In the genomic region with DNA sequence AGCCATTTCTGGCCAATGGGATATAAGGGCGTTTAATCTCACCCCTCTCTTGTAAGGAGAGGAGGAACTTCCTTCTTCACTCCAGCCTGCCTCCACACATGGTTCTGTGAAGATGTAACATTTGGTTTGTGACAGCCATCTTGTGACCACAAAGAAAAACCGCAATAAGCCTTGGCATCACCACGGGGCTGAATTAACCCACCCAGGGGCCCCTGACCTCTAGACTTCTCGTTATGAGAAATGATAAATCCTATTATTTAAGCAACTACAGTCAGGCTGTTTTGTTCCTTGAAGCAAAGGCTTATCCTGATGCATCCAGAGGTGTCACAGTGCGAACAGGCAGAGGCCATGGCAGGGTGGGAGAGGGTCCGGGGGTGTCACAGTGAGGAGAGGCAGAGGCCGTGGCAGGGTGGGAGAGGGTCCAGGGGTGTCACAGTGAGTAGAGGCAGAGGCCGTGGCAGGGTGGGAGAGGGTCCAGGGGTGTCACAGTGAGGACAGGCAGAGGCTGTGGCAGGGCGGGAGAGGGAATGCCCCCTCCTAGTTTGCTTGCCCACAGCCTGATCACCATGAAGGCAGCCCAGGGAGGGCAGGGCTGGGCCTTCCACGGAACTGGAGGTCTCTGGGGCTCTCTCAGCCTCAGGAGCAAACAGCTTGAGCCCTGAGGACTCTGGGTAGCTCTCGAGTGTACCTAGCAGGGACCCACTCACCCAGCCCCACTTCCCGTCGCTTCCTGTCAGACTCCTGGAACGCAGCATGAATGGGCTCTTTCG, we compare ENCODE assay signal across 12 cellular contexts.
A peak's percentile ranks its signal among the peaks of the same experiment; 100 is the strongest.
DNase-seq lines count a peak whose midpoint lies in the region; ATAC-seq and TF ChIP-seq lines count a peak whose summit lies in the region.
"Had no signal": no experiment of that assay in that cellular context is flagged by ENCODE, and none has a peak within 500 bp of the region (broad histone marks: within the 10 kb centered on the region; RNA-seq: fewer than 3 reads in every experiment).

No MANE protein-coding gene starts in this region.

- DNase-seq in activated CD4-positive, alpha-beta T cell treated with anti-CD3 and anti-CD28 coated beads for 36 hours = peak; percentile 28
- DNase-seq in activated CD4-positive, alpha-beta T cell treated with anti-CD3 and anti-CD28 coated beads, Interleukin-2, amount 10 ng/mL, durations not matched to agents 7 days and 5 days = no peak
- peak; percentile 87 for DNase-seq in NB4 (ENCODE audit: low read depth)
- no peak for DNase-seq in sigmoid colon
- DNase-seq in heart left ventricle = no peak
- no peak for DNase-seq in NCI-H1092 (lab: John Stamatoyannopoulos, UW)
- DNase-seq: 8988T; activated CD8-positive, alpha-beta memory T cell treated with anti-CD3 and anti-CD28 coated beads, Interleukin-2, amount 50 U/mL, for 48 hours; transverse colon had no signal

- peak; percentile 64 for ATAC-seq in activated CD4-positive, alpha-beta T cell treated with anti-CD3 and anti-CD28 coated beads for 36 hours
- peak; percentile 32 for ATAC-seq in activated T-helper 17 cell treated with anti-CD3 and anti-CD28 coated beads, Interleukin-2, amount 50 U/mL, for 72 hours (replicated peaks)
- peak; percentile 28 for ATAC-seq in stimulated activated memory B cell treated with anti-CD40 and anti-IgM and Interleukin-4, amounts not matched to agents 10 μg/mL and 1 μg/mL and 100 μg/mL, for 72 hours
- ATAC-seq in heart left ventricle = no peak

- no peak for TF ChIP-seq CTCF in NB4 (IDR thresholded peaks at IDR 0.05; ENCODE audit: low read depth, low read length)
- no peak for TF ChIP-seq CTCF in sigmoid colon (IDR thresholded peaks at IDR 0.05)
- TF ChIP-seq CTCF in heart left ventricle (IDR thresholded peaks at IDR 0.05) = no peak

- H3K9me3 Mint-ChIP-seq in activated CD4-positive, alpha-beta T cell treated with anti-CD3 and anti-CD28 coated beads for 36 hours (ENCODE audit: low read depth) = no peaks in the 10 kb centered on the region
- no peaks in the 10 kb centered on the region for H3K9me3 Mint-ChIP-seq in activated CD4-positive, alpha-beta T cell treated with anti-CD3 and anti-CD28 coated beads, Interleukin-2, amount 10 ng/mL, durations not matched to agents 7 days and 5 days
- H3K9me3 Mint-ChIP-seq in activated T-helper 17 cell treated with anti-CD3 and anti-CD28 coated beads, Interleukin-2, amount 50 U/mL, for 72 hours = no peaks in the 10 kb centered on the region
- peaks cover 5% of the 10 kb centered on the region for H3K9me3 Mint-ChIP-seq in stimulated activated memory B cell treated with anti-CD40 and anti-IgM and Interleukin-4, amounts not matched to agents 10 μg/mL and 1 μg/mL and 100 μg/mL, for 72 hours

- no peak overlapping the region for H3K4me3 Mint-ChIP-seq in activated CD4-positive, alpha-beta T cell treated with anti-CD3 and anti-CD28 coated beads for 36 hours
- H3K4me3 Mint-ChIP-seq in activated CD4-positive, alpha-beta T cell treated with anti-CD3 and anti-CD28 coated beads, Interleukin-2, amount 10 ng/mL, durations not matched to agents 7 days and 5 days = no peak overlapping the region
- no peak overlapping the region for H3K4me3 Mint-ChIP-seq in activated T-helper 17 cell treated with anti-CD3 and anti-CD28 coated beads, Interleukin-2, amount 50 U/mL, for 72 hours
- H3K4me3 Mint-ChIP-seq in stimulated activated memory B cell treated with anti-CD40 and anti-IgM and Interleukin-4, amounts not matched to agents 10 μg/mL and 1 μg/mL and 100 μg/mL, for 72 hours = no peak overlapping the region

- no peaks in the 10 kb centered on the region for H3K36me3 ChIP-seq in sigmoid colon
- H3K36me3 ChIP-seq in heart left ventricle = no peaks in the 10 kb centered on the region
- H3K36me3 ChIP-seq: transverse colon had no signal

- no peak overlapping the region for H3K4me3 ChIP-seq in NB4 (ENCODE audit: low read depth, low read length)
- no peak overlapping the region for H3K4me3 ChIP-seq in sigmoid colon
- no peak overlapping the region for H3K4me3 ChIP-seq in heart left ventricle
- H3K4me3 ChIP-seq: transverse colon had no signal

- no peak for TF ChIP-seq EP300 in sigmoid colon (IDR thresholded peaks at IDR 0.05)

- CTCF ChIA-PET in activated CD4-positive, alpha-beta T cell treated with anti-CD3 and anti-CD28 coated beads for 36 hours (lab: Charles Lee) = interaction anchor here (0.7 to 1.8 kb wide), 2 partner anchors 28 to 34 kb away, joined by 4 to 5 read pairs; no protein-coding TSS in a partner anchor
- CTCF ChIA-PET in activated CD4-positive, alpha-beta T cell treated with anti-CD3 and anti-CD28 coated beads, Interleukin-2, amount 10 ng/mL, durations not matched to agents 7 days and 5 days (lab: Charles Lee) = no interaction called here

- POLR2A ChIA-PET in activated CD4-positive, alpha-beta T cell treated with anti-CD3 and anti-CD28 coated beads for 36 hours (lab: Charles Lee) = no interaction called here
- POLR2A ChIA-PET in activated CD4-positive, alpha-beta T cell treated with anti-CD3 and anti-CD28 coated beads, Interleukin-2, amount 10 ng/mL, durations not matched to agents 7 days and 5 days (lab: Charles Lee) = no interaction called here

- no peaks in the 10 kb centered on the region for H3K36me3 Mint-ChIP-seq in activated CD4-positive, alpha-beta T cell treated with anti-CD3 and anti-CD28 coated beads for 36 hours (ENCODE audit: low read depth)
- H3K36me3 Mint-ChIP-seq in activated CD4-positive, alpha-beta T cell treated with anti-CD3 and anti-CD28 coated beads, Interleukin-2, amount 10 ng/mL, durations not matched to agents 7 days and 5 days (ENCODE audit: low read depth) = no peaks in the 10 kb centered on the region
- H3K36me3 Mint-ChIP-seq in activated T-helper 17 cell treated with anti-CD3 and anti-CD28 coated beads, Interleukin-2, amount 50 U/mL, for 72 hours (ENCODE audit: low read depth) = no peaks in the 10 kb centered on the region
- H3K36me3 Mint-ChIP-seq in stimulated activated memory B cell treated with anti-CD40 and anti-IgM and Interleukin-4, amounts not matched to agents 10 μg/mL and 1 μg/mL and 100 μg/mL, for 72 hours = no peaks in the 10 kb centered on the region

- H3K27ac Mint-ChIP-seq in activated CD4-positive, alpha-beta T cell treated with anti-CD3 and anti-CD28 coated beads for 36 hours = no peak overlapping the region
- H3K27ac Mint-ChIP-seq in activated CD4-positive, alpha-beta T cell treated with anti-CD3 and anti-CD28 coated beads, Interleukin-2, amount 10 ng/mL, durations not matched to agents 7 days and 5 days = no peak overlapping the region
- no peak overlapping the region for H3K27ac Mint-ChIP-seq in activated T-helper 17 cell treated with anti-CD3 and anti-CD28 coated beads, Interleukin-2, amount 50 U/mL, for 72 hours
- no peak overlapping the region for H3K27ac Mint-ChIP-seq in stimulated activated memory B cell treated with anti-CD40 and anti-IgM and Interleukin-4, amounts not matched to agents 10 μg/mL and 1 μg/mL and 100 μg/mL, for 72 hours
- H3K27ac Mint-ChIP-seq: progenitor cell of endocrine pancreas had no signal

- H3K4me1 ChIP-seq in sigmoid colon (no peaks in the 10 kb centered on the region), heart left ventricle (no peaks in the 10 kb centered on the region)
- H3K4me1 ChIP-seq: transverse colon had no signal

- intact Hi-C loops in activated CD4-positive, alpha-beta T cell treated with anti-CD3 and anti-CD28 coated beads for 36 hours (cut with DNase I, micrococcal nuclease) = no loop called here
- intact Hi-C loops in sigmoid colon (cut with DNase I) = no loop called here
- intact Hi-C loops in heart left ventricle (cut with DNase I) = no loop called here

- H3K27me3 ChIP-seq in sigmoid colon (peaks cover 0 to 4% (median 0%) of the 10 kb centered on the region in 3 donors), heart left ventricle (no peaks in the 10 kb centered on the region)

- H3K4me1 Mint-ChIP-seq in activated CD4-positive, alpha-beta T cell treated with anti-CD3 and anti-CD28 coated beads for 36 hours = peaks cover 9% of the 10 kb centered on the region
- peaks cover 15% of the 10 kb centered on the region for H3K4me1 Mint-ChIP-seq in activated CD4-positive, alpha-beta T cell treated with anti-CD3 and anti-CD28 coated beads, Interleukin-2, amount 10 ng/mL, durations not matched to agents 7 days and 5 days
- H3K4me1 Mint-ChIP-seq in activated T-helper 17 cell treated with anti-CD3 and anti-CD28 coated beads, Interleukin-2, amount 50 U/mL, for 72 hours = no peaks in the 10 kb centered on the region
- H3K4me1 Mint-ChIP-seq in stimulated activated memory B cell treated with anti-CD40 and anti-IgM and Interleukin-4, amounts not matched to agents 10 μg/mL and 1 μg/mL and 100 μg/mL, for 72 hours = no peaks in the 10 kb centered on the region

- H3K27me3 Mint-ChIP-seq in activated CD4-positive, alpha-beta T cell treated with anti-CD3 and anti-CD28 coated beads for 36 hours = peaks cover 6% of the 10 kb centered on the region
- H3K27me3 Mint-ChIP-seq in activated CD4-positive, alpha-beta T cell treated with anti-CD3 and anti-CD28 coated beads, Interleukin-2, amount 10 ng/mL, durations not matched to agents 7 days and 5 days = no peaks in the 10 kb centered on the region
- H3K27me3 Mint-ChIP-seq in activated T-helper 17 cell treated with anti-CD3 and anti-CD28 coated beads, Interleukin-2, amount 50 U/mL, for 72 hours = peaks cover 16% of the 10 kb centered on the region
- H3K27me3 Mint-ChIP-seq in stimulated activated memory B cell treated with anti-CD40 and anti-IgM and Interleukin-4, amounts not matched to agents 10 μg/mL and 1 μg/mL and 100 μg/mL, for 72 hours = peaks cover 68% of the 10 kb centered on the region

- no peak overlapping the region for H3K27ac ChIP-seq in sigmoid colon
- H3K27ac ChIP-seq in heart left ventricle = no peak overlapping the region
- H3K27ac ChIP-seq: transverse colon had no signal

- H3K9me3 ChIP-seq in sigmoid colon (no peaks in the 10 kb centered on the region), heart left ventricle (peaks cover 0 to 7% (median 0%) of the 10 kb centered on the region in 12 donors)
- H3K9me3 ChIP-seq: transverse colon had no signal

- WGBS in sigmoid colon, 2 donors = 70 to 73% methylated on average over 15 of the region's 15 CpGs
- WGBS in heart left ventricle, 4 donors = 68 to 75% (median 71%) methylated on average over 14 to 15 of the region's 15 CpGs

- TF ChIP-seq POLR2A in NB4 (IDR thresholded peaks at IDR 0.05; ENCODE audit: extremely low read depth, insufficient read length) = no peak
- no peak for TF ChIP-seq POLR2A in sigmoid colon (IDR thresholded peaks at IDR 0.05)
- no peak for TF ChIP-seq POLR2A in heart left ventricle (IDR thresholded peaks at IDR 0.05)

Comparison
In these comparisons a context has a peak if more than half of its experiments do, and no peak if none do; other contexts are left out.
1. DNase-seq: peak in activated CD4-positive, alpha-beta T cell treated with anti-CD3 and anti-CD28 coated beads for 36 hours (single experiment) and NB4 (single experiment); none in activated CD4-positive, alpha-beta T cell treated with anti-CD3 and anti-CD28 coated beads, Interleukin-2, amount 10 ng/mL, durations not matched to agents 7 days and 5 days (single experiment), sigmoid colon (single experiment), heart left ventricle (0 of 5) and NCI-H1092 (single experiment).
2. ATAC-seq: peak in activated CD4-positive, alpha-beta T cell treated with anti-CD3 and anti-CD28 coated beads for 36 hours (single experiment), activated T-helper 17 cell treated with anti-CD3 and anti-CD28 coated beads, Interleukin-2, amount 50 U/mL, for 72 hours (single experiment) and stimulated activated memory B cell treated with anti-CD40 and anti-IgM and Interleukin-4, amounts not matched to agents 10 μg/mL and 1 μg/mL and 100 μg/mL, for 72 hours (single experiment); none in heart left ventricle (0 of 4).